ENCODE assay signal across 15 cellular contexts in the genomic region with DNA sequence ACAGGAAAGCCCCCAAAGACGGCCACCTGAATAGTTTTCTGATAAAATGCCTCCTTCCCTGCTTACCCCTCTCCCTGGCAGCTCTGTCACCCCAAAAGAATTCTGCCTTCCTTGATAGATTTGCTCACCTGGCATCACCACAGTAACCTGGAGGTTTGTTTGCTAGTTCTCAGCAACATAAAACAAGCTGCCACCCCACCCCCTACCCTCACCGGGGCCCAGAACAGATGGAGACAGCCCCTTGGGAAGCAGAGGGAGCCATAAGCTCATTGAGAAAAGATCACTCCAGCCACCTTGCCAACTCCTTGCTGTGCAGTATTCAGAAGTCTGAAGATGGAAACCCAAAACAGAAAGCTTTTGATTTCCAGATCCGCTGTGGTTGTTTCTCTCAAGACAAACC.
"Had no signal": no experiment of that assay in that cellular context is flagged by ENCODE, and none has a peak within 500 bp of the region (broad histone marks: within the 10 kb centered on the region; RNA-seq: fewer than 3 reads in every experiment).

No MANE protein-coding gene starts in this region.

- H3K36me3 ChIP-seq: lower lobe of right lung, pancreas, thoracic aorta had no signal

- H3K9me3 ChIP-seq: lower lobe of right lung, pancreas, thoracic aorta had no signal

- DNase-seq: activated B cell treated with CpG ODN at 0.5 μM for 24 hours; activated CD4-positive, alpha-beta T cell treated with anti-CD3 and anti-CD28 coated beads, Interleukin-2, amount 10 ng/mL, durations not matched to agents 24 days and 14 days; activated CD8-positive, alpha-beta memory T cell treated with anti-CD3 and anti-CD28 coated beads for 24 hours; activated naive CD4-positive, alpha-beta T cell; activated naive CD8-positive, alpha-beta T cell treated with anti-CD3 and anti-CD28 coated beads, Interleukin-2, amount 10 ng/mL, durations not matched to agents 7 days and 5 days; effector CD8-positive, alpha-beta T cell; foreskin keratinocyte; left colon; lower lobe of right lung; pancreas; stimulated activated CD4-positive, alpha-beta T cell treated with anti-CD3 and anti-CD28 coated beads, Interleukin-2, amount 100 ng/mL, for 24 hours; T-helper 2 cell had no signal

- H3K27ac ChIP-seq: foreskin keratinocyte, lower lobe of right lung, pancreas, thoracic aorta had no signal

- H3K4me1 ChIP-seq: foreskin keratinocyte had no signal

- H3K4me3 ChIP-seq: lower lobe of right lung, pancreas, thoracic aorta had no signal

- H3K27ac Mint-ChIP-seq: activated B cell treated with CpG ODN at 0.5 μM for 24 hours; activated CD4-positive, alpha-beta T cell treated with anti-CD3 and anti-CD28 coated beads, Interleukin-2, amount 10 ng/mL, durations not matched to agents 24 days and 14 days; activated naive CD8-positive, alpha-beta T cell treated with anti-CD3 and anti-CD28 coated beads, Interleukin-2, amount 10 ng/mL, durations not matched to agents 7 days and 5 days; activated T-helper 1 cell treated with anti-CD3 and anti-CD28 coated beads, Interleukin-12 subunit alpha, Interleukin-12 subunit beta, Interleukin-2, Interleukin-4 antibody, amounts not matched to agents 30 ng/mL and 10 ng/mL and 1 ng/mL, durations not matched to agents 14 hours and 24 hours and 36 hours; stimulated activated effector memory CD8-positive, alpha-beta T cell treated with anti-CD3 and anti-CD28 coated beads, Interleukin-12 subunit alpha, Interleukin-12 subunit beta, amount 100 ng/mL, for 72 hours had no signal

- H3K9me3 Mint-ChIP-seq: activated B cell treated with CpG ODN at 0.5 μM for 24 hours; activated CD4-positive, alpha-beta T cell treated with anti-CD3 and anti-CD28 coated beads, Interleukin-2, amount 10 ng/mL, durations not matched to agents 24 days and 14 days; activated naive CD8-positive, alpha-beta T cell treated with anti-CD3 and anti-CD28 coated beads, Interleukin-2, amount 10 ng/mL, durations not matched to agents 7 days and 5 days; activated T-helper 1 cell treated with anti-CD3 and anti-CD28 coated beads, Interleukin-12 subunit alpha, Interleukin-12 subunit beta, Interleukin-2, Interleukin-4 antibody, amounts not matched to agents 30 ng/mL and 10 ng/mL and 1 ng/mL, durations not matched to agents 14 hours and 24 hours and 36 hours; stimulated activated effector memory CD8-positive, alpha-beta T cell treated with anti-CD3 and anti-CD28 coated beads, Interleukin-12 subunit alpha, Interleukin-12 subunit beta, amount 100 ng/mL, for 72 hours had no signal

- H3K4me3 Mint-ChIP-seq: activated B cell treated with CpG ODN at 0.5 μM for 24 hours; activated CD4-positive, alpha-beta T cell treated with anti-CD3 and anti-CD28 coated beads, Interleukin-2, amount 10 ng/mL, durations not matched to agents 24 days and 14 days; activated naive CD8-positive, alpha-beta T cell treated with anti-CD3 and anti-CD28 coated beads, Interleukin-2, amount 10 ng/mL, durations not matched to agents 7 days and 5 days; activated T-helper 1 cell treated with anti-CD3 and anti-CD28 coated beads, Interleukin-12 subunit alpha, Interleukin-12 subunit beta, Interleukin-2, Interleukin-4 antibody, amounts not matched to agents 30 ng/mL and 10 ng/mL and 1 ng/mL, durations not matched to agents 14 hours and 24 hours and 36 hours; stimulated activated effector memory CD8-positive, alpha-beta T cell treated with anti-CD3 and anti-CD28 coated beads, Interleukin-12 subunit alpha, Interleukin-12 subunit beta, amount 100 ng/mL, for 72 hours had no signal

- ATAC-seq: foreskin keratinocyte; left colon; lower lobe of right lung; pancreas; stimulated activated effector memory CD8-positive, alpha-beta T cell treated with anti-CD3 and anti-CD28 coated beads, Interleukin-12 subunit alpha, Interleukin-12 subunit beta, amount 100 ng/mL, for 72 hours had no signal
